18 cellular contexts compared by ENCODE assay signal in the genomic region with DNA sequence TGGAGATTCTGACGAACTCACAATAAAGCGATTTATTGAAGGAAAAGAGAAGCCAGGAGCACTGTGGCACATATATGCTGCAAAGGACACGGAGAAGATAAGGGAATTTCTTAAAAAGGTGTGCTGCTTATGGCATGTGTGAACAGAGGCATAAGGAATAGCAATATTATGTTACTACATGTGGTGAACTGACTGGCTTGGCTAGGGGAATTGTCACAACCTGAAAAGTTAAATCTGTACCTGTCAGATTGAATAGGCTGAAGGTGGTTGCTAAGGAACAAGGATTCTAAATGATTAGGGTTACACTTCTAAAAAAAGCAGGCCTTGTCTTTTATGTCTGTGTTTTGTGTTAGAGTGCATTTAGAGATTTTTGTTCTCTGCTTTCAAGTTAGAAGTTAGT. TPM values are rescaled to one million over a fixed set of nuclear protein-coding genes. Genes with fewer than 3 reads are reported as not detected.
DNase-seq lines count a peak whose midpoint lies in the region; ATAC-seq and TF ChIP-seq lines count a peak whose summit lies in the region.
"Had no signal": no experiment of that assay in that cellular context is flagged by ENCODE, and none has a peak within 500 bp of the region (broad histone marks: within the 10 kb centered on the region; RNA-seq: fewer than 3 reads in every experiment).

No MANE protein-coding gene starts in this region.

- no peak for ATAC-seq in activated CD4-positive, alpha-beta T cell treated with anti-CD3 and anti-CD28 coated beads for 36 hours
- no peak for ATAC-seq in natural killer cell
- no peak for ATAC-seq in natural killer cell treated with Interleukin-12 subunit alpha and Interleukin-12 subunit beta and Interleukin-15 and Interleukin-18, amount 100 ng/mL, for 72 hours
- no peak for ATAC-seq in naive thymus-derived CD4-positive, alpha-beta T cell

- no peak for TF ChIP-seq CTCF in natural killer cell (IDR thresholded peaks at IDR 0.05)

- DNase-seq in activated CD4-positive, alpha-beta T cell treated with anti-CD3 and anti-CD28 coated beads for 36 hours, result no peak
- DNase-seq in activated CD4-positive, alpha-beta T cell treated with anti-CD3 and anti-CD28 coated beads, Interleukin-2, amount 50 U/mL, for 1 hour, result no peak
- DNase-seq in natural killer cell (no peak), COR-L47 (lab: John Stamatoyannopoulos, UW) (no peak), HUDEP-2 (lab: John Stamatoyannopoulos, UW; ENCODE audit: unreplicated experiment in 76 of 76) (no peak), NCI-H1417 (lab: John Stamatoyannopoulos, UW) (no peak)
- DNase-seq in natural killer cell treated with Interleukin-12 subunit alpha and Interleukin-12 subunit beta and Interleukin-15 and Interleukin-18, amount 100 ng/mL, for 72 hours (ENCODE audit: low spot score), result no peak
- no peak for DNase-seq in naive thymus-derived CD4-positive, alpha-beta T cell
- DNase-seq: Caco-2, KG1, NCI-H1048, NCI-H1694, NCI-H2107, NCI-H345, NCI-H526 treated with DMSO at 0.1 percent for 48 hours, OCI-M1 had no signal

- no peaks in the 10 kb centered on the region for H3K9me3 Mint-ChIP-seq in activated CD4-positive, alpha-beta T cell treated with anti-CD3 and anti-CD28 coated beads for 36 hours (ENCODE audit: low read depth)
- no peaks in the 10 kb centered on the region for H3K9me3 Mint-ChIP-seq in natural killer cell
- no peaks in the 10 kb centered on the region for H3K9me3 Mint-ChIP-seq in natural killer cell treated with Interleukin-12 subunit alpha and Interleukin-12 subunit beta and Interleukin-15 and Interleukin-18, amount 100 ng/mL, for 72 hours
- peaks cover 0 to 7% (median 0%) of the 10 kb centered on the region in 11 donors for H3K9me3 Mint-ChIP-seq in naive thymus-derived CD4-positive, alpha-beta T cell

- intact Hi-C loops in activated CD4-positive, alpha-beta T cell treated with anti-CD3 and anti-CD28 coated beads for 36 hours (cut with DNase I, micrococcal nuclease), result no loop called here
- intact Hi-C loops in natural killer cell (cut with micrococcal nuclease), result no loop called here
- intact Hi-C loops in naive thymus-derived CD4-positive, alpha-beta T cell (cut with micrococcal nuclease), result loop anchor here (5.0 kb wide), 3 partner anchors 37 to 133 kb away; partner anchors contain the start of genes CHMP3 (in 1 of the 2) and RNF103 (in 1 of the 2)

- CTCF ChIA-PET in activated CD4-positive, alpha-beta T cell treated with anti-CD3 and anti-CD28 coated beads for 36 hours (lab: Charles Lee), result no interaction called here
- CTCF ChIA-PET in naive thymus-derived CD4-positive, alpha-beta T cell (lab: Charles Lee), result no interaction called here

- no peaks in the 10 kb centered on the region for H3K9me3 ChIP-seq in naive thymus-derived CD4-positive, alpha-beta T cell (ENCODE audit: control insufficient read depth in 2 of 3, low read length in 3 of 3)
- H3K9me3 ChIP-seq: Caco-2 had no signal

- H3K4me3 Mint-ChIP-seq in activated CD4-positive, alpha-beta T cell treated with anti-CD3 and anti-CD28 coated beads for 36 hours, result no peak overlapping the region
- no peak overlapping the region for H3K4me3 Mint-ChIP-seq in natural killer cell
- H3K4me3 Mint-ChIP-seq in natural killer cell treated with Interleukin-12 subunit alpha and Interleukin-12 subunit beta and Interleukin-15 and Interleukin-18, amount 100 ng/mL, for 72 hours, result no peak overlapping the region
- H3K4me3 Mint-ChIP-seq in naive thymus-derived CD4-positive, alpha-beta T cell, result no peak overlapping the region

- H3K4me1 Mint-ChIP-seq in activated CD4-positive, alpha-beta T cell treated with anti-CD3 and anti-CD28 coated beads for 36 hours, result peaks cover 34% of the 10 kb centered on the region
- H3K4me1 Mint-ChIP-seq in natural killer cell, result peaks cover 8 to 17% of the 10 kb centered on the region in 2 donors
- H3K4me1 Mint-ChIP-seq in natural killer cell treated with Interleukin-12 subunit alpha and Interleukin-12 subunit beta and Interleukin-15 and Interleukin-18, amount 100 ng/mL, for 72 hours (ENCODE audit: low read depth in 2 of 2), result peaks cover 24 to 29% of the 10 kb centered on the region in 2 donors
- peaks cover 3 to 25% (median 12%) of the 10 kb centered on the region in 7 donors for H3K4me1 Mint-ChIP-seq in naive thymus-derived CD4-positive, alpha-beta T cell

- POLR2A ChIA-PET in activated CD4-positive, alpha-beta T cell treated with anti-CD3 and anti-CD28 coated beads for 36 hours (lab: Charles Lee), result no interaction called here
- POLR2A ChIA-PET in naive thymus-derived CD4-positive, alpha-beta T cell (lab: Charles Lee), result no interaction called here

- H3K27ac ChIP-seq in naive thymus-derived CD4-positive, alpha-beta T cell (ENCODE audit: low read depth, low read length), result no peak overlapping the region
- H3K27ac ChIP-seq: 22Rv1, C4-2B had no signal

- no peaks in the 10 kb centered on the region for H3K4me1 ChIP-seq in naive thymus-derived CD4-positive, alpha-beta T cell (ENCODE audit: control insufficient read depth in 2 of 2, insufficient read depth in 2 of 2, low read length in 2 of 2)

- no peaks in the 10 kb centered on the region for H3K27me3 ChIP-seq in naive thymus-derived CD4-positive, alpha-beta T cell (ENCODE audit: control insufficient read depth in 2 of 2, insufficient read depth in 2 of 2, low read length in 2 of 2)

- peak overlapping the region; percentile 40 for H3K27ac Mint-ChIP-seq in activated CD4-positive, alpha-beta T cell treated with anti-CD3 and anti-CD28 coated beads for 36 hours
- H3K27ac Mint-ChIP-seq in natural killer cell, result peak overlapping the region; percentile 10 to 59
- H3K27ac Mint-ChIP-seq in natural killer cell treated with Interleukin-12 subunit alpha and Interleukin-12 subunit beta and Interleukin-15 and Interleukin-18, amount 100 ng/mL, for 72 hours, result peak overlapping the region in 1 of 2 donors; percentile 35
- peak overlapping the region in 6 of 9 donors; percentile 18 to 74 (median 50) for H3K27ac Mint-ChIP-seq in naive thymus-derived CD4-positive, alpha-beta T cell

- peaks cover 88% of the 10 kb centered on the region for H3K36me3 Mint-ChIP-seq in activated CD4-positive, alpha-beta T cell treated with anti-CD3 and anti-CD28 coated beads for 36 hours (ENCODE audit: low read depth)
- H3K36me3 Mint-ChIP-seq in natural killer cell, result peaks cover 43% of the 10 kb centered on the region
- peaks cover 61% of the 10 kb centered on the region for H3K36me3 Mint-ChIP-seq in natural killer cell treated with Interleukin-12 subunit alpha and Interleukin-12 subunit beta and Interleukin-15 and Interleukin-18, amount 100 ng/mL, for 72 hours
- H3K36me3 Mint-ChIP-seq in naive thymus-derived CD4-positive, alpha-beta T cell, result peaks cover 26 to 90% (median 77%) of the 10 kb centered on the region in 5 donors

- no peak overlapping the region for H3K4me3 ChIP-seq in naive thymus-derived CD4-positive, alpha-beta T cell (ENCODE audit: low read length)

- H3K27me3 Mint-ChIP-seq in activated CD4-positive, alpha-beta T cell treated with anti-CD3 and anti-CD28 coated beads for 36 hours, result no peaks in the 10 kb centered on the region
- no peaks in the 10 kb centered on the region for H3K27me3 Mint-ChIP-seq in natural killer cell (ENCODE audit: low read depth in 2 of 2)
- no peaks in the 10 kb centered on the region for H3K27me3 Mint-ChIP-seq in natural killer cell treated with Interleukin-12 subunit alpha and Interleukin-12 subunit beta and Interleukin-15 and Interleukin-18, amount 100 ng/mL, for 72 hours
- no peaks in the 10 kb centered on the region for H3K27me3 Mint-ChIP-seq in naive thymus-derived CD4-positive, alpha-beta T cell

- peaks cover 43 to 96% (median 46%) of the 10 kb centered on the region in 3 experiments for H3K36me3 ChIP-seq in naive thymus-derived CD4-positive, alpha-beta T cell (ENCODE audit: control insufficient read depth in 2 of 3, insufficient read depth in 3 of 3, low read length in 3 of 3)

RNA-seq across cellular contexts. Expression of gene KDM3A, which starts 48.4 kb away (rescaled TPM):
- total RNA-seq in activated CD4-positive, alpha-beta T cell treated with anti-CD3 and anti-CD28 coated beads for 36 hours, result 10 to 100 TPM; 68.9 to 82.9 TPM
- 100 to 1,000 TPM; 172 to 195 (median 188) TPM for total RNA-seq in natural killer cell
- total RNA-seq in natural killer cell treated with Interleukin-12 subunit alpha and Interleukin-12 subunit beta and Interleukin-15 and Interleukin-18, amount 100 ng/mL, for 72 hours, result 10 to 100 TPM; 44.6 to 74.3 TPM
- total RNA-seq in naive thymus-derived CD4-positive, alpha-beta T cell, result 100 to 1,000 TPM; 132 to 191 (median 169) TPM
- polyA plus RNA-seq in naive thymus-derived CD4-positive, alpha-beta T cell, result 10 to 100 TPM; 17.7 to 50.7 TPM

Comparison
In these comparisons a context has a peak if more than half of its experiments do, and no peak if none do; other contexts are left out.
1. intact Hi-C loops: an anchor here in naive thymus-derived CD4-positive, alpha-beta T cell (5.0 kb wide); none called in activated CD4-positive, alpha-beta T cell treated with anti-CD3 and anti-CD28 coated beads for 36 hours and natural killer cell.